Comparison of ENCODE assay signal across 30 cellular contexts in the genomic region with DNA sequence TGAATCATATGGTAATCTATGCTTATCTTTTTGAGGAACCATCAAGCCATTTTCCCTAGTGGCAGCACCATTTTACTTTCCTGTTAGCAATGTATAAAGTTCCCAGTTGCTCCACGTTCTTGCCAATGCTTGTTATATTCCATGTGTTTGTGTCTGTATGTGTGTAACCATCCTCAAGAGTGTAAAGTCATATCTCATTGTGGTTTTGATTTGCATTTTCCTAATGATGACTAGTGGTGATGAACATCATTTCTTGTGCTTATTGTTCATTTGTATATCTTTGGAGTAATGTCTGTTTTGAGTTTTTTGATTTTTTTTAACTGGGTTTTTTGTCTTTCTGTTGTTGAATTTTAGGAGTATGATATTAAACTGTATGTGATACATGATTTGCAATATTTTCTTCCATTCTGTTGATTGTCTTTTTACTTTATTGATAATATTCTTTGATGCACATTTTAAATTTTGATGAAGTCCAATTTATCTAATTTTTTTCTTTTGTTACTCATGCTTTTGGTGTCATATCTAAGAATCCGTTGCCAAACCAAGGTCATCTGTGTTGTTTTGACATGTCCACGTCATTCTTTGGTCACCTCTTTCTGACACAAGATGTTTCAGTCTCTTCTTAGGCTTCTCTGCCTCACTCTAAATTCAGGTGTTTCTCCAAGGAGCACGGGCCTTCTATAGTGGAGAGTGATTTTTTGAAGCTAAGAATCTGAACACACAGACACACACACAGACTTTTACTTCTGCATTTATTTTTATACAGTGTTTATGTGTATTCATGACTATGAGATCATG. TPM values are rescaled to one million over a fixed set of nuclear protein-coding genes. Genes with fewer than 3 reads are reported as not detected.
DNase-seq lines count a peak whose midpoint lies in the region; ATAC-seq, FAIRE-seq and TF ChIP-seq lines count a peak whose summit lies in the region.
"Had no signal": no experiment of that assay in that cellular context is flagged by ENCODE, and none has a peak within 500 bp of the region (broad histone marks: within the 10 kb centered on the region; RNA-seq: fewer than 3 reads in every experiment).

No MANE protein-coding gene starts in this region.

- H3K27me3 Mint-ChIP-seq in activated T-helper 17 cell treated with anti-CD3 and anti-CD28 coated beads, Interleukin-2, amount 50 U/mL, for 72 hours: no peaks in the 10 kb centered on the region
- H3K27me3 Mint-ChIP-seq: CD4-positive, alpha-beta T cell; dendritic cell treated with granulocyte-macrophage colony-stimulating factor and Interleukin-4, amounts not matched to agents 40 ng/mL and 50 ng/mL, for 4 days; stimulated activated memory B cell treated with anti-CD40 and anti-IgM and Interleukin-4, amounts not matched to agents 10 μg/mL and 1 μg/mL and 100 μg/mL, for 72 hours had no signal

- no peaks in the 10 kb centered on the region for H3K9me3 ChIP-seq in upper lobe of left lung
- H3K9me3 ChIP-seq: ascending aorta, esophagus muscularis mucosa, gastroesophageal sphincter, neutrophil, right lobe of liver had no signal

- H3K36me3 Mint-ChIP-seq in activated T-helper 17 cell treated with anti-CD3 and anti-CD28 coated beads, Interleukin-2, amount 50 U/mL, for 72 hours (ENCODE audit: low read depth): peaks cover 48% of the 10 kb centered on the region

- peak overlapping the region; percentile 59 for H3K4me3 Mint-ChIP-seq in activated T-helper 17 cell treated with anti-CD3 and anti-CD28 coated beads, Interleukin-2, amount 50 U/mL, for 72 hours
- H3K4me3 Mint-ChIP-seq: CD4-positive, alpha-beta T cell; dendritic cell treated with granulocyte-macrophage colony-stimulating factor and Interleukin-4, amounts not matched to agents 40 ng/mL and 50 ng/mL, for 4 days; endodermal cell; stimulated activated memory B cell treated with anti-CD40 and anti-IgM and Interleukin-4, amounts not matched to agents 10 μg/mL and 1 μg/mL and 100 μg/mL, for 72 hours had no signal

- no peak overlapping the region for H3K4me3 ChIP-seq in upper lobe of left lung
- H3K4me3 ChIP-seq: ascending aorta, esophagus muscularis mucosa, gastroesophageal sphincter, right lobe of liver, SK-N-MC had no signal

- no peak for TF ChIP-seq EP300 in upper lobe of left lung (IDR thresholded peaks at IDR 0.05)

- no peak for TF ChIP-seq CTCF in upper lobe of left lung (IDR thresholded peaks at IDR 0.05)

- 89 to 90% methylated on average over 4 of the region's 4 CpGs for WGBS in upper lobe of left lung, 2 donors

- peak overlapping the region; percentile 71 for H3K27ac Mint-ChIP-seq in activated T-helper 17 cell treated with anti-CD3 and anti-CD28 coated beads, Interleukin-2, amount 50 U/mL, for 72 hours
- H3K27ac Mint-ChIP-seq: activated naive CD4-positive, alpha-beta T cell treated with anti-CD3 and anti-CD28 coated beads, Interleukin-2, amount 50 U/mL, for 72 hours; dendritic cell treated with granulocyte-macrophage colony-stimulating factor and Interleukin-4, amounts not matched to agents 40 ng/mL and 50 ng/mL, for 4 days; endodermal cell; stimulated activated memory B cell treated with anti-CD40 and anti-IgM and Interleukin-4, amounts not matched to agents 10 μg/mL and 1 μg/mL and 100 μg/mL, for 72 hours had no signal

- ATAC-seq in activated CD4-positive, CD25-positive, alpha-beta regulatory T cell treated with anti-CD3 and anti-CD28 coated beads, Interleukin-2, amount 50 U/mL, for 24 hours: peak; percentile 77 to 78
- peak; percentile 80 for ATAC-seq in activated T-helper 17 cell treated with anti-CD3 and anti-CD28 coated beads, Interleukin-2, amount 50 U/mL, for 72 hours (replicated peaks)
- ATAC-seq in upper lobe of left lung (ENCODE audit: low FRiP score in 2 of 2): no peak
- ATAC-seq: gastroesophageal sphincter; left lobe of liver; right lobe of liver; stimulated activated memory B cell treated with anti-CD40 and anti-IgM and Interleukin-4, amounts not matched to agents 10 μg/mL and 1 μg/mL and 100 μg/mL, for 72 hours had no signal

- DNase-seq in activated CD4-positive, CD25-positive, alpha-beta regulatory T cell treated with anti-CD3 and anti-CD28 coated beads, Interleukin-2, amount 50 U/mL, for 72 hours: no peak
- DNase-seq in GM19239 (ENCODE audit: insufficient read length, low spot score) (no peak), iris pigment epithelial cell (ENCODE audit: low read depth) (peak; percentile 10), upper lobe of left lung (no peak), SKM-1 treated with dmso at 0.1 percent for 144 hours (lab: John Stamatoyannopoulos, UW; ENCODE audit: unreplicated experiment) (no peak), SHP77 treated with DMSO at 0.1 percent for 48 hours (lab: John Stamatoyannopoulos, UW) (no peak)
- DNase-seq: AML-193; CD4-positive, alpha-beta T cell; central memory CD4-positive, alpha-beta T cell; endodermal cell; mesendoderm; NCI-H1048; NCI-H1694 treated with DMSO at 0.1 percent for 48 hours; right lobe of liver; stimulated activated CD4-positive, alpha-beta T cell treated with anti-CD3 and anti-CD28 coated beads, Interleukin-4, amount 100 ng/mL, for 1 hour; WERI-Rb-1 had no signal

- H3K4me1 ChIP-seq in upper lobe of left lung: no peaks in the 10 kb centered on the region
- H3K4me1 ChIP-seq: esophagus muscularis mucosa, gastroesophageal sphincter, right lobe of liver had no signal

- no peak overlapping the region for H3K27ac ChIP-seq in upper lobe of left lung
- H3K27ac ChIP-seq: ascending aorta, esophagus muscularis mucosa, gastroesophageal sphincter, neutrophil, right lobe of liver, RWPE1, SK-N-MC, WERI-Rb-1 had no signal

- no peaks in the 10 kb centered on the region for H3K36me3 ChIP-seq in upper lobe of left lung
- H3K36me3 ChIP-seq: ascending aorta, gastroesophageal sphincter, neutrophil, right lobe of liver had no signal

- H3K27me3 ChIP-seq in upper lobe of left lung: no peaks in the 10 kb centered on the region
- H3K27me3 ChIP-seq: ascending aorta, esophagus muscularis mucosa, gastroesophageal sphincter, neutrophil, right lobe of liver had no signal

- no peak for TF ChIP-seq POLR2A in upper lobe of left lung (IDR thresholded peaks at IDR 0.05)

- FAIRE-seq in GM19239 (lab: Jason Lieb, UNC): peak; percentile 49
- FAIRE-seq: A204.1, urothelium cell line had no signal

- H3K9me3 Mint-ChIP-seq in activated T-helper 17 cell treated with anti-CD3 and anti-CD28 coated beads, Interleukin-2, amount 50 U/mL, for 72 hours: no peaks in the 10 kb centered on the region
- H3K9me3 Mint-ChIP-seq: activated naive CD4-positive, alpha-beta T cell treated with anti-CD3 and anti-CD28 coated beads, Interleukin-2, amount 50 U/mL, for 72 hours; CD4-positive, alpha-beta T cell; dendritic cell treated with granulocyte-macrophage colony-stimulating factor and Interleukin-4, amounts not matched to agents 40 ng/mL and 50 ng/mL, for 4 days; endodermal cell; stimulated activated memory B cell treated with anti-CD40 and anti-IgM and Interleukin-4, amounts not matched to agents 10 μg/mL and 1 μg/mL and 100 μg/mL, for 72 hours had no signal

- H3K4me1 Mint-ChIP-seq in activated T-helper 17 cell treated with anti-CD3 and anti-CD28 coated beads, Interleukin-2, amount 50 U/mL, for 72 hours: peaks cover 34% of the 10 kb centered on the region

RNA-seq across cellular contexts. Expression of a gene that starts 36.1 kb away (rescaled TPM):
- total RNA-seq in activated T-helper 17 cell treated with anti-CD3 and anti-CD28 coated beads, Interleukin-2, amount 50 U/mL, for 72 hours: 10 to 100 TPM; 77.0 to 94.0 TPM
- 10 to 100 TPM; 24.5 to 69.1 (median 46.7) TPM for total RNA-seq in upper lobe of left lung

RNA-seq across cellular contexts. Expression of a gene that starts 36.2 kb away (rescaled TPM):
- total RNA-seq in activated T-helper 17 cell treated with anti-CD3 and anti-CD28 coated beads, Interleukin-2, amount 50 U/mL, for 72 hours: 10 to 100 TPM; 60.6 to 69.4 TPM
- 10 to 100 TPM; 18.5 to 46.8 (median 36.8) TPM for total RNA-seq in upper lobe of left lung

Comparison
In these comparisons a context has a peak if more than half of its experiments do, and no peak if none do; other contexts are left out.
1. ATAC-seq: peak in activated CD4-positive, CD25-positive, alpha-beta regulatory T cell treated with anti-CD3 and anti-CD28 coated beads, Interleukin-2, amount 50 U/mL, for 24 hours (2 of 2) and activated T-helper 17 cell treated with anti-CD3 and anti-CD28 coated beads, Interleukin-2, amount 50 U/mL, for 72 hours (single experiment); none in upper lobe of left lung (0 of 2).